33 cellular contexts compared by ENCODE assay signal in the genomic region with DNA sequence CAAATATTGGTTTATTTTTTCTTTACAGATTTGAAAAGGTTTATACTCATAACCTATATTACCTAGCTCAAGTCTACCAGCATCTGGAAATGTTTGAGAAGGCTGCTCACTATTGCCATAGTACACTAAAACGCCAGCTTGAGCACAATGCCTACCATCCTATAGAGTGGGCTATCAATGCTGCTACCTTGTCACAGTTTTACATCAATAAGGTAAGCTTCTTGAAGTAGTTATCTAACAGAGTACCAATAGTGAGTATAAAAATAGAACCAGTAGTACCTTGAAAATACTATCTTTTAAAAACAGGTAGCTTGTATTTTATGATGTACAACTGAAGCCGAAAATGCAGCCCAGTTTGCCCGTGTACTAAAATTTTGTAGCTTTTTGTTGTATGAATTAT. TPM values are rescaled to one million over a fixed set of nuclear protein-coding genes. Genes with fewer than 3 reads are reported as not detected.
DNase-seq lines count a peak whose midpoint lies in the region; ATAC-seq and TF ChIP-seq lines count a peak whose summit lies in the region.
"Had no signal": no experiment of that assay in that cellular context is flagged by ENCODE, and none has a peak within 500 bp of the region (broad histone marks: within the 10 kb centered on the region; RNA-seq: fewer than 3 reads in every experiment).

No MANE protein-coding gene starts in this region.

- H3K36me3 ChIP-seq in HEK293 (ENCODE audit: control insufficient read depth in 2 of 2, insufficient read depth in 1 of 2, low read length in 2 of 2) (peaks cover 45 to 75% of the 10 kb centered on the region in 2 experiments), neutrophil (no peaks in the 10 kb centered on the region)
- H3K36me3 ChIP-seq: BE2C had no signal

- intact Hi-C loops in posterior cingulate gyrus (cut with DNase I): loop anchor here (2.0 kb wide), 1 partner anchor 87 kb away; no protein-coding TSS in a partner anchor
- intact Hi-C loops in activated CD4-positive, alpha-beta T cell treated with anti-CD3 and anti-CD28 coated beads for 36 hours (cut with DNase I, micrococcal nuclease): loop anchor here (1.0 to 10.0 kb wide), 5 partner anchors 49 to 499 kb away; no protein-coding TSS in a partner anchor

- no peak overlapping the region for H3K4me3 Mint-ChIP-seq in activated CD4-positive, alpha-beta T cell treated with anti-CD3 and anti-CD28 coated beads for 36 hours
- H3K4me3 Mint-ChIP-seq: B cell; CD14-positive monocyte; CD4-positive, alpha-beta memory T cell; CD4-positive, alpha-beta T cell; CD4-positive, CD25-positive, alpha-beta regulatory T cell; CD8-positive, alpha-beta memory T cell; CD8-positive, alpha-beta T cell had no signal

- peaks cover 13% of the 10 kb centered on the region for H3K36me3 Mint-ChIP-seq in activated CD4-positive, alpha-beta T cell treated with anti-CD3 and anti-CD28 coated beads for 36 hours (ENCODE audit: low read depth)

- CTCF ChIA-PET in HEK293 (lab: Yijun Ruan, JAX): interaction anchor here (0.6 to 1.0 kb wide), 4 partner anchors 18 to 202 kb away, joined by 3 to 5 read pairs (median 3); no protein-coding TSS in a partner anchor
- CTCF ChIA-PET in activated CD4-positive, alpha-beta T cell treated with anti-CD3 and anti-CD28 coated beads for 36 hours (lab: Charles Lee): interaction anchor here (0.6 to 11.4 kb wide), 25 partner anchors 9 to 322 kb away, joined by 3 to 179 read pairs (median 4); a partner anchor contains a TSS

- H3K4me1 ChIP-seq in HEK293 (ENCODE audit: control insufficient read depth, insufficient read depth, low read length) (no peaks in the 10 kb centered on the region), neutrophil (ENCODE audit: control insufficient read depth in 1 of 2, insufficient read depth in 1 of 2, low read depth in 1 of 2, low read length in 1 of 2) (peaks cover 6 to 19% of the 10 kb centered on the region in 2 experiments)
- H3K4me1 ChIP-seq: A549, BE2C, BLaER1, Caco-2 had no signal

- H3K9me3 Mint-ChIP-seq in activated CD4-positive, alpha-beta T cell treated with anti-CD3 and anti-CD28 coated beads for 36 hours (ENCODE audit: low read depth): no peaks in the 10 kb centered on the region
- H3K9me3 Mint-ChIP-seq: CD14-positive monocyte; CD4-positive, alpha-beta memory T cell; CD4-positive, alpha-beta T cell; CD4-positive, CD25-positive, alpha-beta regulatory T cell; CD8-positive, alpha-beta memory T cell; CD8-positive, alpha-beta T cell had no signal

- ATAC-seq in activated CD4-positive, alpha-beta T cell treated with anti-CD3 and anti-CD28 coated beads for 36 hours: no peak
- ATAC-seq: A549 had no signal

- H3K27me3 Mint-ChIP-seq in activated CD4-positive, alpha-beta T cell treated with anti-CD3 and anti-CD28 coated beads for 36 hours: no peaks in the 10 kb centered on the region
- H3K27me3 Mint-ChIP-seq: B cell; CD4-positive, alpha-beta memory T cell; CD4-positive, alpha-beta T cell; CD4-positive, CD25-positive, alpha-beta regulatory T cell; CD8-positive, alpha-beta memory T cell had no signal

- no peak for TF ChIP-seq CTCF in HEK293 (tag by site-specific recombination; IDR thresholded peaks at IDR 0.05)
- TF ChIP-seq CTCF in HL-60 (IDR thresholded peaks at IDR 0.05; ENCODE audit: insufficient read depth, low read length): no peak
- TF ChIP-seq CTCF in neutrophil (IDR thresholded peaks at IDR 0.05): no peak

- H3K4me3 ChIP-seq in HEK293 (ENCODE audit: low read depth, low read length) (no peak overlapping the region), HL-60 (replicated peaks; ENCODE audit: insufficient read depth, low read length) (no peak overlapping the region), neutrophil (ENCODE audit: low read depth in 1 of 2, low read length in 1 of 2) (no peak overlapping the region)
- H3K4me3 ChIP-seq: A549; BLaER1; BLaER1 treated with 17β-estradiol and CSF1 and Interleukin-3, amounts not matched to agents 10 nM and 100 nM had no signal

- POLR2A ChIA-PET in HEK293 (lab: Yijun Ruan, JAX): interaction anchor here (0.7 kb wide), 1 partner anchor 50 kb away, joined by 3 read pairs; no protein-coding TSS in a partner anchor
- POLR2A ChIA-PET in activated CD4-positive, alpha-beta T cell treated with anti-CD3 and anti-CD28 coated beads for 36 hours (lab: Charles Lee): interaction anchor here (1.3 to 1.6 kb wide), 4 partner anchors 82 to 93 kb away, joined by 4 to 10 read pairs (median 8); a partner anchor contains a TSS

- H3K4me1 Mint-ChIP-seq in activated CD4-positive, alpha-beta T cell treated with anti-CD3 and anti-CD28 coated beads for 36 hours: peaks cover 3% of the 10 kb centered on the region
- H3K4me1 Mint-ChIP-seq: B cell had no signal

- H3K9me3 ChIP-seq in HEK293 (ENCODE audit: control insufficient read depth, insufficient read depth, low read depth, low read length) (no peaks in the 10 kb centered on the region), neutrophil (no peaks in the 10 kb centered on the region)
- H3K9me3 ChIP-seq: A549; BE2C; BLaER1; BLaER1 treated with 17β-estradiol and CSF1 and Interleukin-3, amounts not matched to agents 10 nM and 100 nM; Caco-2 had no signal

- H3K27ac Mint-ChIP-seq in activated CD4-positive, alpha-beta T cell treated with anti-CD3 and anti-CD28 coated beads for 36 hours: no peak overlapping the region
- H3K27ac Mint-ChIP-seq: B cell; CD4-positive, alpha-beta memory T cell; CD4-positive, alpha-beta T cell; CD8-positive, alpha-beta memory T cell; CD8-positive, alpha-beta T cell had no signal

- H3K27ac ChIP-seq in HEK293 (ENCODE audit: extremely low read depth, low read depth, low read length): no peak overlapping the region
- peak overlapping the region; percentile 52 for H3K27ac ChIP-seq in HL-60 (replicated peaks)
- H3K27ac ChIP-seq in neutrophil: peak overlapping the region; percentile 71
- H3K27ac ChIP-seq: 22Rv1, A549, BLaER1, C4-2B had no signal

- DNase-seq in HL-60 (ENCODE audit: low read depth in 1 of 2, low spot score in 1 of 2) (no peak), posterior cingulate gyrus (no peak), globus pallidus (ENCODE audit: low spot score) (no peak)
- no peak for DNase-seq in activated CD4-positive, alpha-beta T cell treated with anti-CD3 and anti-CD28 coated beads for 36 hours
- DNase-seq: 8988T; ACHN; AML-193; BE2C; C1 segment of cervical spinal cord; Caco-2; Calu3; CD4-positive, alpha-beta memory T cell; CD4-positive, alpha-beta T cell; CD4-positive, CD25-positive, alpha-beta regulatory T cell; CD8-positive, alpha-beta memory T cell; CD8-positive, alpha-beta T cell; COR-L47; DMS 273 treated with DMSO at 0.1 percent for 48 hours; DMS153; DMS53; DMS79; DMS79 treated with DMSO at 0.1 percent for 48 hours; DND-41; EL had no signal

- H3K27me3 ChIP-seq in HL-60 (ENCODE audit: insufficient read depth, poor library complexity, severe bottlenecking) (no peaks in the 10 kb centered on the region), neutrophil (no peaks in the 10 kb centered on the region)
- H3K27me3 ChIP-seq: BE2C; BLaER1; BLaER1 treated with 17β-estradiol and CSF1 and Interleukin-3, amounts not matched to agents 10 nM and 100 nM had no signal

TF ChIP-seq in HEK293, 187 proteins besides CTCF, POLR2A, EP300 and RAD21:
- TF ChIP-seq, protein P1, sequence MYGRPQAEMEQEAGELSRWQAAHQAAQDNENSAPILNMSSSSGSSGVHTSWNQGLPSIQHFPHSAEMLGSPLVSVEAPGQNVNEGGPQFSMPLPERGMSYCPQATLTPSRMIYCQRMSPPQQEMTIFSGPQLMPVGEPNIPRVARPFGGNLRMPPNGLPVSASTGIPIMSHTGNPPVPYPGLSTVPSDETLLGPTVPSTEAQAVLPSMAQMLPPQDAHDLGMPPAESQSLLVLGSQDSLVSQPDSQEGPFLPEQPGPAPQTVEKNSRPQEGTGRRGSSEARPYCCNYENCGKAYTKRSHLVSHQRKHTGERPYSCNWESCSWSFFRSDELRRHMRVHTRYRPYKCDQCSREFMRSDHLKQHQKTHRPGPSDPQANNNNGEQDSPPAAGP (tag by site-specific recombination; IDR thresholded peaks at IDR 0.05): no peak
- TF ChIP-seq ZNF660 (tag by site-specific recombination; IDR thresholded peaks at IDR 0.05): peak; percentile 92

RNA-seq across cellular contexts. Expression of a gene that starts 17.1 kb away (rescaled TPM):
- total RNA-seq in activated CD4-positive, alpha-beta T cell treated with anti-CD3 and anti-CD28 coated beads for 36 hours: 10 to 100 TPM; 12.9 to 15.6 TPM

RNA-seq across cellular contexts. Expression of a gene that starts 49.7 kb away (rescaled TPM):
- 100 to 1,000 TPM; 187 to 192 TPM for total RNA-seq in activated CD4-positive, alpha-beta T cell treated with anti-CD3 and anti-CD28 coated beads for 36 hours
